1 cellular context compared by ENCODE assay signal in the genomic region with DNA sequence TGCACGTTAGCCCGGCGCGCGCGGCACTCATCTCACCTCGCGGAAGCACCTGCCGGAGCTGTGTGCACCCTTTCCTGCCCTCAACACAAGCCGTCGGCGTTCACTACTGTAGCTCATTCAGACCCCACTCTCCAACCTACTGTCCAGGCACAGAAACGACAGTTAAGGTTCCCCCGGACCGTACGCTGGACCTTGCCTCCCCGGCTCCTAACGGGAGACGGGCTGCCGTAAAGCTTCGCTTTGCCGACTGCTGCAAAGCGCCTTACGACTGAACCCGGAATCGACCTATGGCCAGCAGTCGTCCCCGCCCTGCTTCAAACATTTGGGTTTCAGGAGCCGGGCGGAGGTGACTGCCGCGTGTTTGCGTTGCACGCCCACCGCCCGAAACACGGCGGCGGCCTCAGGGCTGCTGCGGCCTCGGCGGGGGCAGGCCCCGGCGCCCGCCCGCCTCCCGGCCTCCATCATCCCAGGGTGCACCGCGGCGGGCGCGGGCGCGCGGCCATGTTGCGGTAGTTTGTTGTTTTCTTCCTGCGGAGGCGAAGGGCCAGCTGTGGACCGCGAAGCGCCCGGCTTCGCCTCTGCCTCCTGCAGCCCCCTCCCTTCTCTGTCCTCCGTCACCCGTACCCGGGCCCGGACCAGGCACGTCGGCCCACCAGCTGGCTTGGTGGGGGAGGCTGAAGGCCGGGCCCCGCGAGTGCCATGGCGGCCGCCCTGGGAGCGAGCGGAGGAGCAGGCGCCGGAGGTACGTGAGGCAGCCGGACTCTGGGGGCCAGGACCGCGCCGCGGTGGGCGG.
A peak's percentile ranks its signal among the peaks of the same experiment; 100 is the strongest.
TF ChIP-seq lines count a peak whose summit lies in the region.

A gene with protein sequence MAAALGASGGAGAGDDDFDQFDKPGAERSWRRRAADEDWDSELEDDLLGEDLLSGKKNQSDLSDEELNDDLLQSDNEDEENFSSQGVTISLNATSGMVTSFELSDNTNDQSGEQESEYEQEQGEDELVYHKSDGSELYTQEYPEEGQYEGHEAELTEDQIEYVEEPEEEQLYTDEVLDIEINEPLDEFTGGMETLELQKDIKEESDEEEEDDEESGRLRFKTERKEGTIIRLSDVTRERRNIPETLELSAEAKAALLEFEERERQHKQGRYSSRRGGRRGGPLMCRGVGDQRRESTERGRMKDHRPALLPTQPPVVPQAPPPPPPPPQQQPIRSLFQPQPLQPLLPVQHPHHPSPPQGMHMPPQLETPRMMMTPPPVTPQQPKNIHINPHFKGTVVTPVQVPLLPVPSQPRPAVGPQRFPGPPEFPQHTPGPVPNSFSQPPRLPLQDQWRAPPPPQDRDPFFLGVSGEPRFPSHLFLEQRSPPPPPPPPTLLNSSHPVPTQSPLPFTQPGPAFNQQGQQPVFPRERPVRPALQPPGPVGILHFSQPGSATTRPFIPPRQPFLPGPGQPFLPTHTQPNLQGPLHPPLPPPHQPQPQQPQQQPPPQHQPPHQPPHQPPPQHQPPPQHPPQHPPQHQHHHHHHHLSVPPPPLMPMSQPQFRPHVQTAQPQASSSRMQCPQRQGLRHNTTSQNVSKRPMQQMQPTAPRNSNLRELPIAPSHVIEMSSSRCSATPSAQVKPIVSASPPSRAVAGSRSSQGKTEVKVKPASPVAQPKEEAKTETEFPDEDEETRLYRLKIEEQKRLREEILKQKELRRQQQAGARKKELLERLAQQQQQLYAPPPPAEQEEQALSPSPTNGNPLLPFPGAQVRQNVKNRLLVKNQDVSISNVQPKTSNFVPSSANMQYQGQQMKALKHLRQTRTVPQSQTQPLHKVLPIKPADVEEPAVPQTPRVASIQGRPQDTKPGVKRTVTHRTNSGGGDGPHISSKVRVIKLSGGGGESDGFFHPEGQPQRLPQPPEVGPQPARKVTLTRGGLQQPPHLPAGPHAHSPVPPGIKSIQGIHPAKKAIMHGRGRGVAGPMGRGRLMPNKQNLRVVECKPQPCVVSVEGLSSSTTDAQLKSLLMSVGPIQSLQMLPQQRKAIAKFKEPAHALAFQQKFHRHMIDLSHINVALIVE (plus strand): TSS at position 484 of the 793 bp plus-strand sequence. CDS start 216 bp downstream, at position 700.

TF ChIP-seq in K562, 482 proteins besides CTCF, POLR2A, EP300 and RAD21 (continued from another document and continues in another):
- TF ChIP-seq THAP12 (CRISPR knock-in tag; IDR thresholded peaks at IDR 0.05) = peak; percentile 88; the same call in 1 of the 2 replicates
- peak; percentile 52 for TF ChIP-seq CREB1 (IDR thresholded peaks at IDR 0.05)
- no peak for TF ChIP-seq CREB1 (CRISPR knock-in tag; IDR thresholded peaks at IDR 0.05)
- no peak for TF ChIP-seq BACH1 (tag; IDR thresholded peaks at IDR 0.05)
- TF ChIP-seq, protein P1, sequence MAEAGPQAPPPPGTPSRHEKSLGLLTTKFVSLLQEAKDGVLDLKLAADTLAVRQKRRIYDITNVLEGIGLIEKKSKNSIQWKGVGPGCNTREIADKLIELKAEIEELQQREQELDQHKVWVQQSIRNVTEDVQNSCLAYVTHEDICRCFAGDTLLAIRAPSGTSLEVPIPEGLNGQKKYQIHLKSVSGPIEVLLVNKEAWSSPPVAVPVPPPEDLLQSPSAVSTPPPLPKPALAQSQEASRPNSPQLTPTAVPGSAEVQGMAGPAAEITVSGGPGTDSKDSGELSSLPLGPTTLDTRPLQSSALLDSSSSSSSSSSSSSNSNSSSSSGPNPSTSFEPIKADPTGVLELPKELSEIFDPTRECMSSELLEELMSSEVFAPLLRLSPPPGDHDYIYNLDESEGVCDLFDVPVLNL (CRISPR knock-in tag; IDR thresholded peaks at IDR 0.05; ENCODE audit: low read depth) = peak; percentile 55; the same call in 1 of the 2 replicates
- TF ChIP-seq SMAD4 (CRISPR knock-in tag; conservative IDR thresholded peaks at IDR 0.05) = peak; percentile 50; the same call in 1 of the 2 replicates
- no peak for TF ChIP-seq ATF1 (CRISPR knock-in tag; IDR thresholded peaks at IDR 0.05)
- TF ChIP-seq ATF1 (tag; IDR thresholded peaks at IDR 0.05) = peak; percentile 57
- peak; percentile 84 for TF ChIP-seq RB1 (IDR thresholded peaks at IDR 0.05; ENCODE audit: low read depth)
- TF ChIP-seq, protein P2, sequence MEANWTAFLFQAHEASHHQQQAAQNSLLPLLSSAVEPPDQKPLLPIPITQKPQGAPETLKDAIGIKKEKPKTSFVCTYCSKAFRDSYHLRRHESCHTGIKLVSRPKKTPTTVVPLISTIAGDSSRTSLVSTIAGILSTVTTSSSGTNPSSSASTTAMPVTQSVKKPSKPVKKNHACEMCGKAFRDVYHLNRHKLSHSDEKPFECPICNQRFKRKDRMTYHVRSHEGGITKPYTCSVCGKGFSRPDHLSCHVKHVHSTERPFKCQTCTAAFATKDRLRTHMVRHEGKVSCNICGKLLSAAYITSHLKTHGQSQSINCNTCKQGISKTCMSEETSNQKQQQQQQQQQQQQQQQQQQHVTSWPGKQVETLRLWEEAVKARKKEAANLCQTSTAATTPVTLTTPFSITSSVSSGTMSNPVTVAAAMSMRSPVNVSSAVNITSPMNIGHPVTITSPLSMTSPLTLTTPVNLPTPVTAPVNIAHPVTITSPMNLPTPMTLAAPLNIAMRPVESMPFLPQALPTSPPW (CRISPR knock-in tag; IDR thresholded peaks at IDR 0.05) = peak; percentile 66; the same call in 1 of the 2 replicates
- TF ChIP-seq ELF4 (CRISPR knock-in tag; IDR thresholded peaks at IDR 0.05) = 0 out of 2 replicates have a peak, but pooled peaks have one; percentile 42
- TF ChIP-seq ZNF551 (CRISPR knock-in tag; IDR thresholded peaks at IDR 0.05) = no peak
- TF ChIP-seq DIDO1 (tag; IDR thresholded peaks at IDR 0.05; ENCODE audit: low read depth) = 0 out of 2 replicates have a peak, but pooled peaks have one; percentile 38
- no peak for TF ChIP-seq MTA2 (IDR thresholded peaks at IDR 0.05; ENCODE audit: low read depth)
- peak; percentile 77; the same call in 1 of the 2 replicates for TF ChIP-seq ZBTB26 (CRISPR knock-in tag; IDR thresholded peaks at IDR 0.05)
- TF ChIP-seq CEBPB (tag; IDR thresholded peaks at IDR 0.05) = no peak
- TF ChIP-seq ESRRA (IDR thresholded peaks at IDR 0.05; ENCODE audit: borderline replicate concordance, low read depth) = peak; percentile 58
- no peak for TF ChIP-seq ZNF408 (CRISPR knock-in tag; IDR thresholded peaks at IDR 0.05; ENCODE audit: low read depth)
- TF ChIP-seq, protein P3, sequence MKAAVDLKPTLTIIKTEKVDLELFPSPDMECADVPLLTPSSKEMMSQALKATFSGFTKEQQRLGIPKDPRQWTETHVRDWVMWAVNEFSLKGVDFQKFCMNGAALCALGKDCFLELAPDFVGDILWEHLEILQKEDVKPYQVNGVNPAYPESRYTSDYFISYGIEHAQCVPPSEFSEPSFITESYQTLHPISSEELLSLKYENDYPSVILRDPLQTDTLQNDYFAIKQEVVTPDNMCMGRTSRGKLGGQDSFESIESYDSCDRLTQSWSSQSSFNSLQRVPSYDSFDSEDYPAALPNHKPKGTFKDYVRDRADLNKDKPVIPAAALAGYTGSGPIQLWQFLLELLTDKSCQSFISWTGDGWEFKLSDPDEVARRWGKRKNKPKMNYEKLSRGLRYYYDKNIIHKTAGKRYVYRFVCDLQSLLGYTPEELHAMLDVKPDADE (conservative IDR thresholded peaks at IDR 0.05; ENCODE audit: control insufficient read depth, low read depth, low read length) = peak; percentile 68
- no peak for TF ChIP-seq BDP1 (IDR thresholded peaks at IDR 0.05; ENCODE audit: insufficient read depth, insufficient read length)
- TF ChIP-seq, protein P4, sequence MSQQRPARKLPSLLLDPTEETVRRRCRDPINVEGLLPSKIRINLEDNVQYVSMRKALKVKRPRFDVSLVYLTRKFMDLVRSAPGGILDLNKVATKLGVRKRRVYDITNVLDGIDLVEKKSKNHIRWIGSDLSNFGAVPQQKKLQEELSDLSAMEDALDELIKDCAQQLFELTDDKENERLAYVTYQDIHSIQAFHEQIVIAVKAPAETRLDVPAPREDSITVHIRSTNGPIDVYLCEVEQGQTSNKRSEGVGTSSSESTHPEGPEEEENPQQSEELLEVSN (IDR thresholded peaks at IDR 0.05; ENCODE audit: borderline replicate concordance in 1 of 2, extremely low read depth in 1 of 2, insufficient read depth in 1 of 2, insufficient read length in 1 of 2, low read depth in 1 of 2, low read length in 1 of 2, poor library complexity in 1 of 2, severe bottlenecking in 1 of 2) = peak; percentile 70 to 91
- no peak for TF ChIP-seq HDAC6 (IDR thresholded peaks at IDR 0.05; ENCODE audit: low read depth, low read length)
- TF ChIP-seq ZNF146 (CRISPR knock-in tag; IDR thresholded peaks at IDR 0.05; ENCODE audit: unreplicated experiment) = no peak
- TF ChIP-seq NR2C1 (IDR thresholded peaks at IDR 0.05) = no peak
- TF ChIP-seq NR2C1 (tag; IDR thresholded peaks at IDR 0.05) = no peak
- no peak for TF ChIP-seq ZNF23 (CRISPR knock-in tag; IDR thresholded peaks at IDR 0.05)
- TF ChIP-seq, protein P5, sequence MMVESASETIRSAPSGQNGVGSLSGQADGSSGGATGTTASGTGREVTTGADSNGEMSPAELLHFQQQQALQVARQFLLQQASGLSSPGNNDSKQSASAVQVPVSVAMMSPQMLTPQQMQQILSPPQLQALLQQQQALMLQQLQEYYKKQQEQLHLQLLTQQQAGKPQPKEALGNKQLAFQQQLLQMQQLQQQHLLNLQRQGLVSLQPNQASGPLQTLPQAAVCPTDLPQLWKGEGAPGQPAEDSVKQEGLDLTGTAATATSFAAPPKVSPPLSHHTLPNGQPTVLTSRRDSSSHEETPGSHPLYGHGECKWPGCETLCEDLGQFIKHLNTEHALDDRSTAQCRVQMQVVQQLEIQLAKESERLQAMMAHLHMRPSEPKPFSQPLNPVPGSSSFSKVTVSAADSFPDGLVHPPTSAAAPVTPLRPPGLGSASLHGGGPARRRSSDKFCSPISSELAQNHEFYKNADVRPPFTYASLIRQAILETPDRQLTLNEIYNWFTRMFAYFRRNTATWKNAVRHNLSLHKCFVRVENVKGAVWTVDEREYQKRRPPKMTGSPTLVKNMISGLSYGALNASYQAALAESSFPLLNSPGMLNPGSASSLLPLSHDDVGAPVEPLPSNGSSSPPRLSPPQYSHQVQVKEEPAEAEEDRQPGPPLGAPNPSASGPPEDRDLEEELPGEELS (CRISPR knock-in tag; IDR thresholded peaks at IDR 0.05; ENCODE audit: borderline replicate concordance) = no peak
- TF ChIP-seq USF1 (CRISPR knock-in tag; IDR thresholded peaks at IDR 0.05) = no peak
- TF ChIP-seq STAG1 (CRISPR knock-in tag; IDR thresholded peaks at IDR 0.05; ENCODE audit: borderline replicate concordance) = 0 out of 2 replicates have a peak, but pooled peaks have one; percentile 9
- no peak for TF ChIP-seq ID3 (CRISPR knock-in tag; IDR thresholded peaks at IDR 0.05)
- TF ChIP-seq ID3 (tag; IDR thresholded peaks at IDR 0.05) = peak; percentile 72; the same call in 1 of the 2 replicates
- TF ChIP-seq JUN (IDR thresholded peaks at IDR 0.05; ENCODE audit: borderline replicate concordance, low read depth, low read length) = no peak
- peak; percentile 68; the same call in 1 of the 2 replicates for TF ChIP-seq JUN (CRISPR knock-in tag; IDR thresholded peaks at IDR 0.05; ENCODE audit: borderline replicate concordance)
- 0 out of 2 replicates have a peak, but pooled peaks have one; percentile 26 for TF ChIP-seq ZNF134 (CRISPR knock-in tag; conservative IDR thresholded peaks at IDR 0.05)
- peak; percentile 70; the same call in 1 of the 2 replicates for TF ChIP-seq ZNF76 (CRISPR knock-in tag; IDR thresholded peaks at IDR 0.05; ENCODE audit: borderline replicate concordance)
- TF ChIP-seq POLR2AphosphoS5 (IDR thresholded peaks at IDR 0.05; ENCODE audit: control insufficient read depth, insufficient read depth, low read depth, low read length) = peak; percentile 87
